ENCODE assay signal across 10 cellular contexts in the genomic region with DNA sequence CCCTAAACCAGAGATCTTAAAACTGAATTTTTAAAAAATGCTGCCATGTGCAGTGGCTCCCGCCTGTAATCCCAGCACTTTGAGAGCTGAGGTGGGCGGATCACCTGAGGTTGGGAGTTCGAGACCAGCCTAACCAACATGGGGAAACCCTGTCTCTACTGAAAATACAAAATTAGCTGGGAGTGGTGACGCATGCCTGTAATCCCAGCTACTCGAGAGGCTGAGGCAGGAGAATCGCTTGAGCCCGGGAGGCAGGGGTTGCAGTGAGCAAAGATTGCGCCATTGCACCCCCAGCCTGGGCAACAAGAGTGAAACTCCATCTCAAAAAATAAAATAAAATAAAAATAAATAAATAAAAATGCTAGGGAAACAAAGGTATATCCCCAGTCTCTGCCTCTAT. TPM values are rescaled to one million over a fixed set of nuclear protein-coding genes. Genes with fewer than 3 reads are reported as not detected.
DNase-seq lines count a peak whose midpoint lies in the region; ATAC-seq, FAIRE-seq and TF ChIP-seq lines count a peak whose summit lies in the region.
"Not testable (repeated sequence)": the region's sequence is repeated elsewhere in the genome, so short reads cannot be mapped to it uniquely, and the experiment has no call there.
"Had no signal": no experiment of that assay in that cellular context is flagged by ENCODE, and none has a peak within 500 bp of the region (broad histone marks: within the 10 kb centered on the region; RNA-seq: fewer than 3 reads in every experiment).

No MANE protein-coding gene starts in this region.

- CTCF ChIA-PET in Calu3 (lab: Charles Lee) (interaction anchor here (0.6 kb wide), 1 partner anchor 179 kb away, joined by 3 read pairs; no protein-coding TSS in a partner anchor), WTC11 (lab: Charles Lee) (interaction anchor here (0.9 to 2.6 kb wide), 11 partner anchors 12 to 538 kb away, joined by 3 to 18 read pairs (median 5); no protein-coding TSS in a partner anchor), H1 (lab: Charles Lee; ENCODE audit: partially characterized antibody) (interaction anchor here (0.7 to 5.6 kb wide), 18 partner anchors 9 to 329 kb away, joined by 3 to 41 read pairs (median 9); no protein-coding TSS in a partner anchor)

- H3K4me1 ChIP-seq in GM23338 (ENCODE audit: insufficient read depth); H1 (replicated peaks in 1 of 4; ENCODE audit: control insufficient read depth in 3 of 4, insufficient read depth in 4 of 4, low read length in 3 of 4); endodermal cell (ENCODE audit: control insufficient read depth, insufficient read depth, low read length): not testable (repeated sequence)

- H3K4me1 Mint-ChIP-seq in Calu3 (ENCODE audit: low read depth, unreplicated experiment), result not testable (repeated sequence)
- H3K4me1 Mint-ChIP-seq in GM23338 (peaks cover 17% of the 10 kb centered on the region; the same call in 2 of the 3 replicates), WTC11 (peaks cover 17% of the 10 kb centered on the region), endodermal cell (peaks cover 17% of the 10 kb centered on the region)

- not testable (repeated sequence) for H2AK5ac ChIP-seq in H1 (ENCODE audit: low read depth, low read length)

- not testable (repeated sequence) for H4K5ac ChIP-seq in H1 (ENCODE audit: insufficient read length, low read depth, low read length)

- not testable (repeated sequence) for H3K4me2 ChIP-seq in GM23338; H1 (ENCODE audit: insufficient read depth in 1 of 2, low read depth in 2 of 2, low read length in 2 of 2)

- not testable (repeated sequence) for H3K4me3 Mint-ChIP-seq in Calu3 (ENCODE audit: low read depth, unreplicated experiment); GM23338; WTC11; endodermal cell

- peaks cover 23% of the 10 kb centered on the region for H3K36me3 Mint-ChIP-seq in Calu3 (ENCODE audit: insufficient read depth, unreplicated experiment)
- peaks cover 63% of the 10 kb centered on the region for H3K36me3 Mint-ChIP-seq in GM23338 (ENCODE audit: low read depth)
- H3K36me3 Mint-ChIP-seq in WTC11, result peaks cover 44% of the 10 kb centered on the region
- peaks cover 41% of the 10 kb centered on the region for H3K36me3 Mint-ChIP-seq in endodermal cell (ENCODE audit: low read depth)

- H3K27me3 ChIP-seq in GM23338 (ENCODE audit: insufficient read depth); H1 (replicated peaks in 1 of 4; ENCODE audit: control insufficient read depth in 3 of 4, extremely low read depth in 1 of 4, insufficient read depth in 3 of 4, low read length in 3 of 4); endodermal cell (ENCODE audit: control insufficient read depth, insufficient read depth, low read length, poor library complexity, severe bottlenecking): not testable (repeated sequence)

- not testable (repeated sequence) for H3K79me2 ChIP-seq in GM23338 (replicated peaks; ENCODE audit: insufficient read depth); H1 (ENCODE audit: control insufficient read depth in 1 of 2, insufficient read depth in 2 of 2, low read length in 2 of 2)

- not testable (repeated sequence) for H3K4ac ChIP-seq in H1 (replicated peaks; ENCODE audit: insufficient read length, low read depth, low read length)

- H4K91ac ChIP-seq in H1 (replicated peaks; ENCODE audit: insufficient read length, low read length), result not testable (repeated sequence)

- POLR2A ChIA-PET in WTC11 (lab: Charles Lee), result not testable (repeated sequence)
- POLR2A ChIA-PET in H1 (lab: Charles Lee; ENCODE audit: partially characterized antibody), result interaction anchor here (0.7 to 2.0 kb wide), 12 partner anchors 9 to 336 kb away, joined by 3 to 6 read pairs (median 3); no protein-coding TSS in a partner anchor

- not testable (repeated sequence) for H2BK20ac ChIP-seq in H1 (ENCODE audit: low read length)

- H3K27ac ChIP-seq in GM23338 (ENCODE audit: low read depth); H1 (ENCODE audit: low read depth, low read length); endodermal cell (ENCODE audit: low read depth, low read length): not testable (repeated sequence)

- H2BK12ac ChIP-seq in H1 (ENCODE audit: low read depth, low read length), result not testable (repeated sequence)

- H2BK15ac ChIP-seq in H1 (ENCODE audit: low read length), result not testable (repeated sequence)

- intact Hi-C loops in Calu3 (cut with micrococcal nuclease; ENCODE audit: unreplicated experiment), result loop anchor here (2.0 kb wide), 1 partner anchor 245 kb away; no protein-coding TSS in a partner anchor

- not testable (repeated sequence) for H3K56ac ChIP-seq in H1 (replicated peaks; ENCODE audit: insufficient read length, low read depth, low read length)

- not testable (repeated sequence) for H3K27me3 Mint-ChIP-seq in Calu3 (ENCODE audit: unreplicated experiment); GM23338 (ENCODE audit: insufficient read depth, low read depth, poor library complexity); WTC11 (ENCODE audit: low read depth); endodermal cell (ENCODE audit: insufficient read depth)

- BruUV-seq in Calu3 (replicated peaks; lab: Mats Ljungman, UMichigan), result TSS peak; percentile 23

- not testable (repeated sequence) for TF ChIP-seq EP300 in H1 (IDR thresholded peaks at IDR 0.05; ENCODE audit: borderline replicate concordance in 1 of 2, low read depth in 2 of 2, low read length in 2 of 2)

- not testable (repeated sequence) for H3K9me3 ChIP-seq in H1 (ENCODE audit: insufficient read depth in 2 of 2, low read depth in 1 of 2, low read length in 1 of 2); endodermal cell (ENCODE audit: control insufficient read depth, low read length)

- H3K4me3 ChIP-seq in GM23338; H1 (ENCODE audit: extremely low read depth in 1 of 4, insufficient read depth in 2 of 4, low read depth in 3 of 4, low read length in 4 of 4); endodermal cell (ENCODE audit: low read length): not testable (repeated sequence)

- not testable (repeated sequence) for FAIRE-seq in H1 (lab: Jason Lieb, UNC)

- not testable (repeated sequence) for H3K23ac ChIP-seq in H1 (ENCODE audit: insufficient read length)

- TF ChIP-seq CTCF in Calu3 (IDR thresholded peaks at IDR 0.05; ENCODE audit: unreplicated experiment); GM23338 (conservative IDR thresholded peaks at IDR 0.05; ENCODE audit: low read depth in 2 of 2); WTC11 (IDR thresholded peaks at IDR 0.05); H1 (IDR thresholded peaks at IDR 0.05; ENCODE audit: control extremely low read depth in 1 of 3, insufficient read depth in 1 of 3, low read depth in 1 of 3, low read length in 3 of 3); endodermal cell (conservative IDR thresholded peaks at IDR 0.05): not testable (repeated sequence)

- peaks cover 26% of the 10 kb centered on the region for H3F3A ChIP-seq in GM23338 (replicated peaks; ENCODE audit: low read depth)

- not testable (repeated sequence) for H2AFZ ChIP-seq in GM23338; H1 (ENCODE audit: low read length)

- not testable (repeated sequence) for H3K9me3 Mint-ChIP-seq in Calu3 (ENCODE audit: low read depth, unreplicated experiment); GM23338; WTC11; endodermal cell

- DNase-seq in Calu3; GM23338 (ENCODE audit: low spot score); WTC11 (ENCODE audit: low spot score): not testable (repeated sequence)
- DNase-seq in H1 (ENCODE audit: low read depth in 1 of 2, low spot score in 2 of 2), result peak in 1 of 2 experiments; percentile 46
- peak; percentile 25 for DNase-seq in endodermal cell

- H3K36me3 ChIP-seq in GM23338 (ENCODE audit: insufficient read depth), result peaks cover 43% of the 10 kb centered on the region
- H3K36me3 ChIP-seq in H1 (ENCODE audit: control insufficient read depth in 2 of 4, insufficient read depth in 4 of 4, low read length in 3 of 4), result peaks cover 6 to 59% (median 28%) of the 10 kb centered on the region in 4 experiments; a peak in 7 of 8 replicates
- peaks cover 54% of the 10 kb centered on the region for H3K36me3 ChIP-seq in endodermal cell (ENCODE audit: control insufficient read depth, insufficient read depth, low read length)

- H2BK120ac ChIP-seq in H1 (replicated peaks; ENCODE audit: low read depth, low read length), result not testable (repeated sequence)

- H2BK5ac ChIP-seq in H1 (ENCODE audit: low read depth, low read length), result not testable (repeated sequence)

- not testable (repeated sequence) for H4K8ac ChIP-seq in H1 (ENCODE audit: extremely low read depth, insufficient read depth, low read length)

- H3K9ac ChIP-seq in H1 (replicated peaks in 1 of 4; ENCODE audit: extremely low read depth in 1 of 4, low read depth in 3 of 4, low read length in 3 of 4); endodermal cell (ENCODE audit: extremely low read depth, low read length, poor library complexity, severe bottlenecking): not testable (repeated sequence)

- not testable (repeated sequence) for H3K14ac ChIP-seq in H1 (ENCODE audit: insufficient read length)

- 0 out of 3 replicates have a peak, but pooled peaks of 1 of the 2 experiments have one; percentile 26 for TF ChIP-seq POLR2A in H1 (IDR thresholded peaks at IDR 0.05; ENCODE audit: control extremely low read depth in 1 of 2, low read depth in 2 of 2, low read length in 2 of 2)

- not testable (repeated sequence) for H3K27ac Mint-ChIP-seq in Calu3 (ENCODE audit: unreplicated experiment); endodermal cell
- H3K27ac Mint-ChIP-seq in GM23338, result peak overlapping the region; percentile 66; the same call in 1 of the 2 replicates
- peak overlapping the region; percentile 81; the same call in 1 of the 2 replicates for H3K27ac Mint-ChIP-seq in WTC11

- not testable (repeated sequence) for ATAC-seq in GM23338, WTC11

- not testable (repeated sequence) for H3K79me1 ChIP-seq in H1 (ENCODE audit: low read depth, low read length)

- TF ChIP-seq RAD21 in H1 (IDR thresholded peaks at IDR 0.05 in 1 of 2, conservative IDR thresholded peaks at IDR 0.05 in 1 of 2; ENCODE audit: low read depth in 2 of 2, low read length in 2 of 2), result not testable (repeated sequence)

- WGBS in H1 (ENCODE audit: extremely low coverage in 1 of 2, insufficient coverage in 1 of 2, insufficient read length in 1 of 2, insufficient replicate concordance in 2 of 2, low coverage in 1 of 2, low lambda C conversion rate in 2 of 2, missing lambda C conversion rate in 1 of 2), 2 experiments, result 91% methylated on average over 8 of the region's 8 CpGs; no CpG with 5 or more reads in 1 of the 2 experiments
- WGBS in endodermal cell (ENCODE audit: insufficient coverage in 1 of 2, insufficient read length in 1 of 2), 2 experiments, result 93 to 94% methylated on average over 4 to 8 of the region's 8 CpGs

- not testable (repeated sequence) for H4K20me1 ChIP-seq in GM23338 (replicated peaks; ENCODE audit: insufficient read depth); H1 (replicated peaks in 1 of 2; ENCODE audit: control insufficient read depth in 1 of 2, insufficient read depth in 2 of 2, low read length in 2 of 2)

- H3K23me2 ChIP-seq in H1 (ENCODE audit: low read depth, low read length), result not testable (repeated sequence)

- H3K18ac ChIP-seq in H1 (ENCODE audit: extremely low read depth, low read length), result not testable (repeated sequence)

- H3K9me2 ChIP-seq in GM23338 (ENCODE audit: insufficient read depth), result not testable (repeated sequence)

RNA-seq across cellular contexts. Expression of a gene that starts 21.7 kb away (rescaled TPM):
- total RNA-seq in Calu3 (2022), result 51.8 and 56.3 TPM in 2 replicates
- total RNA-seq in GM23338 (2014; rRNA removed; shearing (Covaris generic)), result 49.6 and 54.3 TPM in 2 replicates
- polyA plus RNA-seq in GM23338 (2016; fragmentation: Nextera tagmentation; extraction: Ambion mirVana), result 14.6 and 15.2 TPM in 2 replicates
- total RNA-seq in WTC11 (2021), result 38.6 to 41.7 TPM (median 40.2 TPM) in 3 replicates
- 36.0 and 39.9 TPM in 2 replicates for total RNA-seq in H1 (2021; fragmentation: NEBNext Ultra II Directional; extraction: Animal tissue kit (Norgen Biotek cat#: 25700))
- polyA plus RNA-seq in H1 (2011; rRNA removed), result 15.7 and 18.1 TPM in 2 replicates
- polyA plus RNA-seq in H1 (2011; cell fraction: cytosol; rRNA removed), result 17.6 TPM
- 14.5 TPM for polyA plus RNA-seq in H1 (2011; cell fraction: nucleus; rRNA removed)
- polyA plus RNA-seq in H1 (2012, experiment 1 of 2), result 17.1 to 25.9 TPM (median 19.9 TPM) in 4 replicates
- 3.5 TPM for polyA plus RNA-seq in H1 (2012, experiment 2 of 2)
- 24.0 TPM for polyA plus RNA-seq in H1 (2013, experiment 1 of 2)
- 20.7 TPM for polyA plus RNA-seq in H1 (2013, experiment 2 of 2)
- polyA minus RNA-seq in H1 (2011; rRNA and poly(A)+ RNA removed), result 29.8 and 44.0 TPM in 2 replicates
- 27.1 TPM for polyA minus RNA-seq in H1 (2011; cell fraction: cytosol; rRNA and poly(A)+ RNA removed)
- polyA minus RNA-seq in H1 (2011; cell fraction: nucleus; rRNA and poly(A)+ RNA removed), result 45.1 TPM
- total RNA-seq in endodermal cell, result 10 to 100 TPM; 55.8 to 60.4 TPM
- polyA plus RNA-seq in endodermal cell (2013, experiment 1 of 2), result 29.9 TPM
- polyA plus RNA-seq in endodermal cell (2013, experiment 2 of 2), result 31.7 TPM

RNA-seq across cellular contexts. Expression of a gene that starts 43.6 kb away (rescaled TPM):
- 4.7 and 5.8 TPM in 2 replicates for total RNA-seq in Calu3 (2022)
- 305 and 381 TPM in 2 replicates for total RNA-seq in GM23338 (2014; rRNA removed; shearing (Covaris generic))
- 129 and 136 TPM in 2 replicates for polyA plus RNA-seq in GM23338 (2016; fragmentation: Nextera tagmentation; extraction: Ambion mirVana)
- total RNA-seq in WTC11 (2021), result 251 to 303 TPM (median 254 TPM) in 3 replicates
- total RNA-seq in H1 (2021; fragmentation: NEBNext Ultra II Directional; extraction: Animal tissue kit (Norgen Biotek cat#: 25700)), result 184 and 187 TPM in 2 replicates
- 44.0 and 51.4 TPM in 2 replicates for polyA plus RNA-seq in H1 (2011; rRNA removed)
- polyA plus RNA-seq in H1 (2011; cell fraction: cytosol; rRNA removed), result 58.3 TPM
- 162 TPM for polyA plus RNA-seq in H1 (2011; cell fraction: nucleus; rRNA removed)
- 80.3 to 102 TPM (median 93.1 TPM) in 4 replicates for polyA plus RNA-seq in H1 (2012, experiment 1 of 2)
- polyA plus RNA-seq in H1 (2012, experiment 2 of 2), result 13.9 TPM
- 125 TPM for polyA plus RNA-seq in H1 (2013, experiment 1 of 2)
- polyA plus RNA-seq in H1 (2013, experiment 2 of 2), result 109 TPM
- polyA minus RNA-seq in H1 (2011; rRNA and poly(A)+ RNA removed), result 145 and 147 TPM in 2 replicates
- polyA minus RNA-seq in H1 (2011; cell fraction: cytosol; rRNA and poly(A)+ RNA removed), result 113 TPM
- polyA minus RNA-seq in H1 (2011; cell fraction: nucleus; rRNA and poly(A)+ RNA removed), result 237 TPM
- 10 to 100 TPM; 13.7 to 30.2 TPM for total RNA-seq in endodermal cell
- 22.4 TPM for polyA plus RNA-seq in endodermal cell (2013, experiment 1 of 2)
- 18.2 TPM for polyA plus RNA-seq in endodermal cell (2013, experiment 2 of 2)
- total RNA-seq: B cell; CD4-positive, alpha-beta memory T cell; CD8-positive, alpha-beta T cell had no signal
- polyA plus RNA-seq: CD14-positive monocyte; CD8-positive, alpha-beta memory T cell had no signal

RNA-seq across cellular contexts. Expression of a gene that starts 57.1 kb away (rescaled TPM):
- total RNA-seq in Calu3 (2022) (23.5 and 24.1 TPM in 2 replicates), WTC11 (2021) (15.2 to 17.4 TPM (median 15.8 TPM) in 3 replicates), endodermal cell (10 to 100 TPM; 31.4 to 36.3 TPM)
- total RNA-seq in GM23338 (2014; rRNA removed; shearing (Covaris generic)), result 21.1 and 24.9 TPM in 2 replicates
- polyA plus RNA-seq in GM23338 (2016; fragmentation: Nextera tagmentation; extraction: Ambion mirVana) (6.2 and 7.9 TPM in 2 replicates), H1 (2011; rRNA removed) (2.6 and 4.9 TPM in 2 replicates)
- total RNA-seq in H1 (2021; fragmentation: NEBNext Ultra II Directional; extraction: Animal tissue kit (Norgen Biotek cat#: 25700)), result 16.2 and 17.6 TPM in 2 replicates
- polyA plus RNA-seq in H1 (2011; cell fraction: cytosol; rRNA removed), result 5.7 TPM
- polyA plus RNA-seq in H1 (2011; cell fraction: nucleus; rRNA removed), result 3.3 TPM
- 7.4 to 13.2 TPM (median 9.0 TPM) in 4 replicates for polyA plus RNA-seq in H1 (2012, experiment 1 of 2)
- 0.52 TPM for polyA plus RNA-seq in H1 (2012, experiment 2 of 2)
- 9.4 TPM for polyA plus RNA-seq in H1 (2013, experiment 1 of 2)
- 10.3 TPM for polyA plus RNA-seq in H1 (2013, experiment 2 of 2)
- 17.9 and 22.2 TPM in 2 replicates for polyA minus RNA-seq in H1 (2011; rRNA and poly(A)+ RNA removed)
- 11.4 TPM for polyA minus RNA-seq in H1 (2011; cell fraction: cytosol; rRNA and poly(A)+ RNA removed)
- 36.6 TPM for polyA minus RNA-seq in H1 (2011; cell fraction: nucleus; rRNA and poly(A)+ RNA removed)
- 16.3 TPM for polyA plus RNA-seq in endodermal cell (2013, experiment 1 of 2)
- 18.6 TPM for polyA plus RNA-seq in endodermal cell (2013, experiment 2 of 2)
